Comparison of ENCODE assay signal across 1 cellular context in the genomic region with DNA sequence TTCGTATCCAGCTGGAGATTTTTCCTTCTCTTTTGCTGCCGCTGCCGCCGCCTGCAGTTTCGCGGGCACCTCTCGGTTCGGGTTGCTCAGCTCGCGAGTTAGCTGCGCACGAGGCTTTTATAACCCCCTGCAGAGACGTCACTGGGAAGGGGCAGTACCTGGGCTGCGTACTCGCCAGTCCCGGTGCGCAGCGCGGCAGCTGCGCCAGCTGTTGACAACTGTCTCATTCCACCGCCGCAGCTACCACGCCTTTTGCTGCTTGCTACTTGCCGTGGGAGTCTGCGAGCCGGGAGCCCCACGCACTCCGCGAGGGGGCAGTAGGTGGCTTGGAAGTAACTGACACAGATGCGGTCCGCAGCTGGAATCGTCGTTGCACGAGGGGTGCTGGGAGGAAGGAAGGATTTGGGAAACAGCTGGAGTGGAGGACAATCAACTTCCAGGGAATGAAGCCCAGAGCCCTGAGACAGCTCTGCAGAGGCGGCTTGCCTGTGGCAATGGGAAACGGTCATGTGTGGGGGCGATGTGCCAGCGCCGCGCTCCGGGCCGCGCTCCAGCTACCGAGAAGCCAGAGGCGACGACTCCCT.
TF ChIP-seq lines count a peak whose summit lies in the region.

A gene with protein sequence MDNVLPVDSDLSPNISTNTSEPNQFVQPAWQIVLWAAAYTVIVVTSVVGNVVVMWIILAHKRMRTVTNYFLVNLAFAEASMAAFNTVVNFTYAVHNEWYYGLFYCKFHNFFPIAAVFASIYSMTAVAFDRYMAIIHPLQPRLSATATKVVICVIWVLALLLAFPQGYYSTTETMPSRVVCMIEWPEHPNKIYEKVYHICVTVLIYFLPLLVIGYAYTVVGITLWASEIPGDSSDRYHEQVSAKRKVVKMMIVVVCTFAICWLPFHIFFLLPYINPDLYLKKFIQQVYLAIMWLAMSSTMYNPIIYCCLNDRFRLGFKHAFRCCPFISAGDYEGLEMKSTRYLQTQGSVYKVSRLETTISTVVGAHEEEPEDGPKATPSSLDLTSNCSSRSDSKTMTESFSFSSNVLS (minus strand): TSS at position 93 of the 584 bp plus-strand sequence. CDS start 586 bp downstream, outside the sequence.

TF ChIP-seq in GM12878, 131 proteins besides CTCF, POLR2A, EP300 and RAD21 (continued from another document and continues in another):
- TF ChIP-seq ASH2L (IDR thresholded peaks at IDR 0.05; ENCODE audit: borderline replicate concordance, low read depth) = no peak
- TF ChIP-seq, protein P1, sequence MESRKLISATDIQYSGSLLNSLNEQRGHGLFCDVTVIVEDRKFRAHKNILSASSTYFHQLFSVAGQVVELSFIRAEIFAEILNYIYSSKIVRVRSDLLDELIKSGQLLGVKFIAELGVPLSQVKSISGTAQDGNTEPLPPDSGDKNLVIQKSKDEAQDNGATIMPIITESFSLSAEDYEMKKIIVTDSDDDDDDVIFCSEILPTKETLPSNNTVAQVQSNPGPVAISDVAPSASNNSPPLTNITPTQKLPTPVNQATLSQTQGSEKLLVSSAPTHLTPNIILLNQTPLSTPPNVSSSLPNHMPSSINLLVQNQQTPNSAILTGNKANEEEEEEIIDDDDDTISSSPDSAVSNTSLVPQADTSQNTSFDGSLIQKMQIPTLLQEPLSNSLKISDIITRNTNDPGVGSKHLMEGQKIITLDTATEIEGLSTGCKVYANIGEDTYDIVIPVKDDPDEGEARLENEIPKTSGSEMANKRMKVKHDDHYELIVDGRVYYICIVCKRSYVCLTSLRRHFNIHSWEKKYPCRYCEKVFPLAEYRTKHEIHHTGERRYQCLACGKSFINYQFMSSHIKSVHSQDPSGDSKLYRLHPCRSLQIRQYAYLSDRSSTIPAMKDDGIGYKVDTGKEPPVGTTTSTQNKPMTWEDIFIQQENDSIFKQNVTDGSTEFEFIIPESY (IDR thresholded peaks at IDR 0.05) = no peak
- TF ChIP-seq PML (IDR thresholded peaks at IDR 0.05; ENCODE audit: low read length) = no peak
- TF ChIP-seq FOXK2 (IDR thresholded peaks at IDR 0.05) = no peak
- no peak for TF ChIP-seq CBFB (IDR thresholded peaks at IDR 0.05; ENCODE audit: low read depth)
- TF ChIP-seq, protein P2, sequence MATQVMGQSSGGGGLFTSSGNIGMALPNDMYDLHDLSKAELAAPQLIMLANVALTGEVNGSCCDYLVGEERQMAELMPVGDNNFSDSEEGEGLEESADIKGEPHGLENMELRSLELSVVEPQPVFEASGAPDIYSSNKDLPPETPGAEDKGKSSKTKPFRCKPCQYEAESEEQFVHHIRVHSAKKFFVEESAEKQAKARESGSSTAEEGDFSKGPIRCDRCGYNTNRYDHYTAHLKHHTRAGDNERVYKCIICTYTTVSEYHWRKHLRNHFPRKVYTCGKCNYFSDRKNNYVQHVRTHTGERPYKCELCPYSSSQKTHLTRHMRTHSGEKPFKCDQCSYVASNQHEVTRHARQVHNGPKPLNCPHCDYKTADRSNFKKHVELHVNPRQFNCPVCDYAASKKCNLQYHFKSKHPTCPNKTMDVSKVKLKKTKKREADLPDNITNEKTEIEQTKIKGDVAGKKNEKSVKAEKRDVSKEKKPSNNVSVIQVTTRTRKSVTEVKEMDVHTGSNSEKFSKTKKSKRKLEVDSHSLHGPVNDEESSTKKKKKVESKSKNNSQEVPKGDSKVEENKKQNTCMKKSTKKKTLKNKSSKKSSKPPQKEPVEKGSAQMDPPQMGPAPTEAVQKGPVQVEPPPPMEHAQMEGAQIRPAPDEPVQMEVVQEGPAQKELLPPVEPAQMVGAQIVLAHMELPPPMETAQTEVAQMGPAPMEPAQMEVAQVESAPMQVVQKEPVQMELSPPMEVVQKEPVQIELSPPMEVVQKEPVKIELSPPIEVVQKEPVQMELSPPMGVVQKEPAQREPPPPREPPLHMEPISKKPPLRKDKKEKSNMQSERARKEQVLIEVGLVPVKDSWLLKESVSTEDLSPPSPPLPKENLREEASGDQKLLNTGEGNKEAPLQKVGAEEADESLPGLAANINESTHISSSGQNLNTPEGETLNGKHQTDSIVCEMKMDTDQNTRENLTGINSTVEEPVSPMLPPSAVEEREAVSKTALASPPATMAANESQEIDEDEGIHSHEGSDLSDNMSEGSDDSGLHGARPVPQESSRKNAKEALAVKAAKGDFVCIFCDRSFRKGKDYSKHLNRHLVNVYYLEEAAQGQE (IDR thresholded peaks at IDR 0.05; ENCODE audit: low read depth, low read length) = no peak
- TF ChIP-seq IKZF2 (IDR thresholded peaks at IDR 0.05) = no peak; a peak in 1 of 4 replicates
- TF ChIP-seq SIN3A (IDR thresholded peaks at IDR 0.05; ENCODE audit: low read depth, low read length) = no peak
- TF ChIP-seq NR2C1 (IDR thresholded peaks at IDR 0.05) = no peak
- no peak for TF ChIP-seq KDM1A (IDR thresholded peaks at IDR 0.05; ENCODE audit: borderline replicate concordance)
- TF ChIP-seq EZH2 (IDR thresholded peaks at IDR 0.05; ENCODE audit: borderline replicate concordance, control insufficient read depth, low read depth, low read length) = no peak
- TF ChIP-seq POLR2AphosphoS5 (IDR thresholded peaks at IDR 0.05; ENCODE audit: low read length) = peak; percentile 63; the same call in 1 of the 2 replicates
- no peak for TF ChIP-seq HDAC6 (IDR thresholded peaks at IDR 0.05; ENCODE audit: unreplicated experiment)
- TF ChIP-seq, protein P3, sequence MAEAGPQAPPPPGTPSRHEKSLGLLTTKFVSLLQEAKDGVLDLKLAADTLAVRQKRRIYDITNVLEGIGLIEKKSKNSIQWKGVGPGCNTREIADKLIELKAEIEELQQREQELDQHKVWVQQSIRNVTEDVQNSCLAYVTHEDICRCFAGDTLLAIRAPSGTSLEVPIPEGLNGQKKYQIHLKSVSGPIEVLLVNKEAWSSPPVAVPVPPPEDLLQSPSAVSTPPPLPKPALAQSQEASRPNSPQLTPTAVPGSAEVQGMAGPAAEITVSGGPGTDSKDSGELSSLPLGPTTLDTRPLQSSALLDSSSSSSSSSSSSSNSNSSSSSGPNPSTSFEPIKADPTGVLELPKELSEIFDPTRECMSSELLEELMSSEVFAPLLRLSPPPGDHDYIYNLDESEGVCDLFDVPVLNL (IDR thresholded peaks at IDR 0.05; ENCODE audit: low read depth, low read length) = no peak
- peak; percentile 39; the same call in 1 of the 2 replicates for TF ChIP-seq CREM (IDR thresholded peaks at IDR 0.05; ENCODE audit: low read depth)
- TF ChIP-seq STAT3 (IDR thresholded peaks at IDR 0.05; ENCODE audit: low read depth, low read length) = no peak
- TF ChIP-seq MXI1 (IDR thresholded peaks at IDR 0.05; ENCODE audit: low read depth, low read length) = peak; percentile 52
- TF ChIP-seq, protein P4, sequence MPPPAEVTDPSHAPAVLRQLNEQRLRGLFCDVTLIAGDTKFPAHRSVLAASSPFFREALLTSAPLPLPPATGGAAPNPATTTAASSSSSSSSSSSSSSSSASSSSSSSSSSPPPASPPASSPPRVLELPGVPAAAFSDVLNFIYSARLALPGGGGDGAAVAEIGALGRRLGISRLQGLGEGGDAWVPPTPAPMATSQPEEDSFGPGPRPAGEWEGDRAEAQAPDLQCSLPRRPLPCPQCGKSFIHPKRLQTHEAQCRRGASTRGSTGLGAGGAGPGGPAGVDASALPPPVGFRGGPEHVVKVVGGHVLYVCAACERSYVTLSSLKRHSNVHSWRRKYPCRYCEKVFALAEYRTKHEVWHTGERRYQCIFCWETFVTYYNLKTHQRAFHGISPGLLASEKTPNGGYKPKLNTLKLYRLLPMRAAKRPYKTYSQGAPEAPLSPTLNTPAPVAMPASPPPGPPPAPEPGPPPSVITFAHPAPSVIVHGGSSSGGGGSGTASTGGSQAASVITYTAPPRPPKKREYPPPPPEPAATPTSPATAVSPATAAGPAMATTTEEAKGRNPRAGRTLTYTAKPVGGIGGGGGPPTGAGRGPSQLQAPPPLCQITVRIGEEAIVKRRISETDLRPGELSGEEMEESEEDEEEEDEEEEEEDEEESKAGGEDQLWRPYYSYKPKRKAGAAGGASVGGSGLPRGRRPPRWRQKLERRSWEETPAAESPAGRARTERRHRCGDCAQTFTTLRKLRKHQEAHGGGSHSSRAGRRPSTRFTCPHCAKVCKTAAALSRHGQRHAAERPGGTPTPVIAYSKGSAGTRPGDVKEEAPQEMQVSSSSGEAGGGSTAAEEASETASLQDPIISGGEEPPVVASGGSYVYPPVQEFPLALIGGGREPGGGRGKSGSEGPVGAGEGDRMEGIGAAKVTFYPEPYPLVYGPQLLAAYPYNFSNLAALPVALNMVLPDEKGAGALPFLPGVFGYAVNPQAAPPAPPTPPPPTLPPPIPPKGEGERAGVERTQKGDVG (CRISPR knock-in tag; IDR thresholded peaks at IDR 0.05) = no peak
- no peak for TF ChIP-seq LARP7 (IDR thresholded peaks at IDR 0.05)
- no peak for TF ChIP-seq POU2F2 (IDR thresholded peaks at IDR 0.05; ENCODE audit: borderline replicate concordance, low read depth, low read length)
- TF ChIP-seq SRF (IDR thresholded peaks at IDR 0.05; ENCODE audit: low read depth in 2 of 2, low read length in 2 of 2) = no peak
- peak; percentile 86; the same call in 1 of the 2 replicates for TF ChIP-seq TCF12 (IDR thresholded peaks at IDR 0.05; ENCODE audit: low read depth, low read length)
- TF ChIP-seq, protein P5, sequence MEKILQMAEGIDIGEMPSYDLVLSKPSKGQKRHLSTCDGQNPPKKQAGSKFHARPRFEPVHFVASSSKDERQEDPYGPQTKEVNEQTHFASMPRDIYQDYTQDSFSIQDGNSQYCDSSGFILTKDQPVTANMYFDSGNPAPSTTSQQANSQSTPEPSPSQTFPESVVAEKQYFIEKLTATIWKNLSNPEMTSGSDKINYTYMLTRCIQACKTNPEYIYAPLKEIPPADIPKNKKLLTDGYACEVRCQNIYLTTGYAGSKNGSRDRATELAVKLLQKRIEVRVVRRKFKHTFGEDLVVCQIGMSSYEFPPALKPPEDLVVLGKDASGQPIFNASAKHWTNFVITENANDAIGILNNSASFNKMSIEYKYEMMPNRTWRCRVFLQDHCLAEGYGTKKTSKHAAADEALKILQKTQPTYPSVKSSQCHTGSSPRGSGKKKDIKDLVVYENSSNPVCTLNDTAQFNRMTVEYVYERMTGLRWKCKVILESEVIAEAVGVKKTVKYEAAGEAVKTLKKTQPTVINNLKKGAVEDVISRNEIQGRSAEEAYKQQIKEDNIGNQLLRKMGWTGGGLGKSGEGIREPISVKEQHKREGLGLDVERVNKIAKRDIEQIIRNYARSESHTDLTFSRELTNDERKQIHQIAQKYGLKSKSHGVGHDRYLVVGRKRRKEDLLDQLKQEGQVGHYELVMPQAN (conservative IDR thresholded peaks at IDR 0.05) = no peak
- TF ChIP-seq FOS (IDR thresholded peaks at IDR 0.05; ENCODE audit: borderline replicate concordance, extremely low read depth, insufficient read length) = no peak
- TF ChIP-seq SPI1 (IDR thresholded peaks at IDR 0.05; ENCODE audit: borderline replicate concordance, insufficient read depth, low read depth, low read length) = no peak
- no peak for TF ChIP-seq MEF2B (IDR thresholded peaks at IDR 0.05; ENCODE audit: partially characterized antibody, poor library complexity, severe bottlenecking)
- TF ChIP-seq SUZ12 (IDR thresholded peaks at IDR 0.05; ENCODE audit: unreplicated experiment) = no peak
- TF ChIP-seq, protein P6, sequence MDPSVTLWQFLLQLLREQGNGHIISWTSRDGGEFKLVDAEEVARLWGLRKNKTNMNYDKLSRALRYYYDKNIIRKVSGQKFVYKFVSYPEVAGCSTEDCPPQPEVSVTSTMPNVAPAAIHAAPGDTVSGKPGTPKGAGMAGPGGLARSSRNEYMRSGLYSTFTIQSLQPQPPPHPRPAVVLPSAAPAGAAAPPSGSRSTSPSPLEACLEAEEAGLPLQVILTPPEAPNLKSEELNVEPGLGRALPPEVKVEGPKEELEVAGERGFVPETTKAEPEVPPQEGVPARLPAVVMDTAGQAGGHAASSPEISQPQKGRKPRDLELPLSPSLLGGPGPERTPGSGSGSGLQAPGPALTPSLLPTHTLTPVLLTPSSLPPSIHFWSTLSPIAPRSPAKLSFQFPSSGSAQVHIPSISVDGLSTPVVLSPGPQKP (IDR thresholded peaks at IDR 0.05; ENCODE audit: low read depth, low read length) = no peak
- no peak for TF ChIP-seq RAD51 (IDR thresholded peaks at IDR 0.05)
- TF ChIP-seq, protein P7, sequence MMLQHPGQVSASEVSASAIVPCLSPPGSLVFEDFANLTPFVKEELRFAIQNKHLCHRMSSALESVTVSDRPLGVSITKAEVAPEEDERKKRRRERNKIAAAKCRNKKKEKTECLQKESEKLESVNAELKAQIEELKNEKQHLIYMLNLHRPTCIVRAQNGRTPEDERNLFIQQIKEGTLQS (IDR thresholded peaks at IDR 0.05; ENCODE audit: borderline replicate concordance, extremely low read depth, low read depth, low read length) = no peak
- no peak for TF ChIP-seq ESRRA (IDR thresholded peaks at IDR 0.05; ENCODE audit: low read length)
- TF ChIP-seq CHD2 (IDR thresholded peaks at IDR 0.05; ENCODE audit: borderline replicate concordance, low read depth, low read length) = no peak
- TF ChIP-seq, protein P8, sequence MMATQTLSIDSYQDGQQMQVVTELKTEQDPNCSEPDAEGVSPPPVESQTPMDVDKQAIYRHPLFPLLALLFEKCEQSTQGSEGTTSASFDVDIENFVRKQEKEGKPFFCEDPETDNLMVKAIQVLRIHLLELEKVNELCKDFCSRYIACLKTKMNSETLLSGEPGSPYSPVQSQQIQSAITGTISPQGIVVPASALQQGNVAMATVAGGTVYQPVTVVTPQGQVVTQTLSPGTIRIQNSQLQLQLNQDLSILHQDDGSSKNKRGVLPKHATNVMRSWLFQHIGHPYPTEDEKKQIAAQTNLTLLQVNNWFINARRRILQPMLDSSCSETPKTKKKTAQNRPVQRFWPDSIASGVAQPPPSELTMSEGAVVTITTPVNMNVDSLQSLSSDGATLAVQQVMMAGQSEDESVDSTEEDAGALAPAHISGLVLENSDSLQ (IDR thresholded peaks at IDR 0.05) = 0 out of 2 replicates have a peak, but pooled peaks have one; percentile 6
- TF ChIP-seq NR2F1 (conservative IDR thresholded peaks at IDR 0.05) = no peak
- peak; percentile 91 for TF ChIP-seq BHLHE40 (IDR thresholded peaks at IDR 0.05; ENCODE audit: borderline replicate concordance in 1 of 2, low read depth in 2 of 2, low read length in 1 of 2)
- no peak for TF ChIP-seq KLF5 (IDR thresholded peaks at IDR 0.05; ENCODE audit: partially characterized antibody)
- TF ChIP-seq, protein P9, sequence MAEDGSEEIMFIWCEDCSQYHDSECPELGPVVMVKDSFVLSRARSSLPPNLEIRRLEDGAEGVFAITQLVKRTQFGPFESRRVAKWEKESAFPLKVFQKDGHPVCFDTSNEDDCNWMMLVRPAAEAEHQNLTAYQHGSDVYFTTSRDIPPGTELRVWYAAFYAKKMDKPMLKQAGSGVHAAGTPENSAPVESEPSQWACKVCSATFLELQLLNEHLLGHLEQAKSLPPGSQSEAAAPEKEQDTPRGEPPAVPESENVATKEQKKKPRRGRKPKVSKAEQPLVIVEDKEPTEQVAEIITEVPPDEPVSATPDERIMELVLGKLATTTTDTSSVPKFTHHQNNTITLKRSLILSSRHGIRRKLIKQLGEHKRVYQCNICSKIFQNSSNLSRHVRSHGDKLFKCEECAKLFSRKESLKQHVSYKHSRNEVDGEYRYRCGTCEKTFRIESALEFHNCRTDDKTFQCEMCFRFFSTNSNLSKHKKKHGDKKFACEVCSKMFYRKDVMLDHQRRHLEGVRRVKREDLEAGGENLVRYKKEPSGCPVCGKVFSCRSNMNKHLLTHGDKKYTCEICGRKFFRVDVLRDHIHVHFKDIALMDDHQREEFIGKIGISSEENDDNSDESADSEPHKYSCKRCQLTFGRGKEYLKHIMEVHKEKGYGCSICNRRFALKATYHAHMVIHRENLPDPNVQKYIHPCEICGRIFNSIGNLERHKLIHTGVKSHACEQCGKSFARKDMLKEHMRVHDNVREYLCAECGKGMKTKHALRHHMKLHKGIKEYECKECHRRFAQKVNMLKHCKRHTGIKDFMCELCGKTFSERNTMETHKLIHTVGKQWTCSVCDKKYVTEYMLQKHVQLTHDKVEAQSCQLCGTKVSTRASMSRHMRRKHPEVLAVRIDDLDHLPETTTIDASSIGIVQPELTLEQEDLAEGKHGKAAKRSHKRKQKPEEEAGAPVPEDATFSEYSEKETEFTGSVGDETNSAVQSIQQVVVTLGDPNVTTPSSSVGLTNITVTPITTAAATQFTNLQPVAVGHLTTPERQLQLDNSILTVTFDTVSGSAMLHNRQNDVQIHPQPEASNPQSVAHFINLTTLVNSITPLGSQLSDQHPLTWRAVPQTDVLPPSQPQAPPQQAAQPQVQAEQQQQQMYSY (CRISPR knock-in tag; IDR thresholded peaks at IDR 0.05) = no peak
